Comparison of ENCODE assay signal across 8 cellular contexts in the genomic region with DNA sequence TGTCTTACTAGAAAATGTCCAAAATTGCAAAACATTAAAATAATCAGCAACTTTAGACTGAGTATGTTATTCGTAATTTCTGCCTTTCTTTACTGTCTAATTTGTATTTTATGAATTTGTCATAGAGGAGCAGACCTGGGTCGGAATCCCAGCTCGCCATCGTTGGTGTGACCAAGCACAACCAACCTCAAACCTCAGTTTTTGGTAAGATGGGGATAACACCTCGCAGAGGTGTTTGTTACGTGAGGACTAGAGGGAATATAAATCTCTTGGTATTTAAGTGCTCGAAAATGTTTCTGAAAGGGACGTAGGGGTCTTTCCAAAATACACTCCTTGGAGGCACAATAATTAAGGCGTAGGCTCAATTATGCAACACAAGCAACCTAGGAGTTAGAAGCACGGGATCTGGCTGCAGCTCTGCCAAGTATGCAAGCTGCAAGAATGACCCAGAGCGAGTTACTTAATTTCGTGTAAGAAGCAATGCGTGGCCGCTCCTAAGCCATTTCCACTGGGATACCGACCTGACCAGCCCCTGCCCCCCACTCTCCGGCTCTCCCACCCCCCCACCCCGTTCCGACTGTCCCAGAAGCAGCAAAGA. TPM values are rescaled to one million over a fixed set of nuclear protein-coding genes. Genes with fewer than 3 reads are reported as not detected.
DNase-seq lines count a peak whose midpoint lies in the region; ATAC-seq, FAIRE-seq and TF ChIP-seq lines count a peak whose summit lies in the region.

No MANE protein-coding gene starts in this region.

- intact Hi-C loops in kidney (cut with DNase I), result no loop called here

- CTCF ChIA-PET in RWPE1 (lab: Yijun Ruan, JAX), result interaction anchor here (1.0 kb wide), 1 partner anchor 147 kb away, joined by 5 read pairs; no protein-coding TSS in a partner anchor

- no peaks in the 10 kb centered on the region for H3K9me3 ChIP-seq in kidney (ENCODE audit: control insufficient read depth in 1 of 2, low read length in 2 of 2)

- H3K4me3 ChIP-seq in kidney (ENCODE audit: low read length in 2 of 2), result peak overlapping the region; percentile 98 to 100
- peak overlapping the region; percentile 55 to 83 (median 71) for H3K4me3 ChIP-seq in skin epidermis

- no peak for FAIRE-seq in kidney (lab: Jason Lieb, UNC)

- DNase-seq in EH (ENCODE audit: low read depth) (peak; percentile 80), RWPE1 (ENCODE audit: low spot score) (peak; percentile 71), cerebellum (ENCODE audit: low spot score) (peak; percentile 45), kidney (peak; percentile 87)

- TF ChIP-seq CTCF in RWPE1 (conservative IDR thresholded peaks at IDR 0.05; ENCODE audit: low read depth), result no peak
- TF ChIP-seq CTCF in kidney (IDR thresholded peaks at IDR 0.05; ENCODE audit: borderline replicate concordance, extremely low read depth, insufficient read depth), result no peak

- peaks cover 8 to 18% of the 10 kb centered on the region in 2 donors for H3K36me3 ChIP-seq in kidney (ENCODE audit: control insufficient read depth in 1 of 2, insufficient read depth in 2 of 2, low read length in 2 of 2)

- POLR2A ChIA-PET in RWPE1 (lab: Yijun Ruan, JAX; ENCODE audit: low non-redundant PET), result interaction anchor here (0.6 kb wide), 1 partner anchor 815 kb away, joined by 3 read pairs; no protein-coding TSS in a partner anchor

- peak; percentile 28 for ATAC-seq in GM19455 (IDR thresholded peaks at IDR 0.05; ENCODE audit: unreplicated experiment)
- ATAC-seq in HG03460 (IDR thresholded peaks at IDR 0.05; ENCODE audit: unreplicated experiment), result peak; percentile 18
- no peak for ATAC-seq in activated CD4-positive, CD25-positive, alpha-beta regulatory T cell treated with anti-CD3 and anti-CD28 coated beads, Interleukin-2, amount 50 U/mL, for 24 hours

- peak overlapping the region; percentile 98 for H3K27ac ChIP-seq in RWPE1
- peak overlapping the region; percentile 94 to 96 for H3K27ac ChIP-seq in kidney (ENCODE audit: low read depth in 2 of 2, low read length in 2 of 2)
- H3K27ac ChIP-seq in skin epidermis, result peak overlapping the region; percentile 77 to 97 (median 93)

- peak overlapping the region; percentile 63 to 95 for H3K9ac ChIP-seq in kidney (ENCODE audit: low read length in 2 of 2)

- peaks cover 0 to 5% of the 10 kb centered on the region in 2 donors for H3K4me1 ChIP-seq in kidney (ENCODE audit: control insufficient read depth in 1 of 2, insufficient read depth in 1 of 2, low read depth in 1 of 2, low read length in 2 of 2)

RNA-seq across cellular contexts. Expression of gene ADH5, which starts 0.6 kb away (rescaled TPM):
- total RNA-seq in cerebellum (85.4 TPM), kidney (139 TPM)
- 270 TPM for polyA plus RNA-seq in kidney (ENCODE audit: insufficient read depth, low read depth, low replicate concordance)

RNA-seq across cellular contexts. Expression of gene ADH4, which starts 56.1 kb away (rescaled TPM):
- total RNA-seq in cerebellum (not detected), kidney (5.9 TPM)
- 0.52 TPM for polyA plus RNA-seq in kidney (ENCODE audit: insufficient read depth, low read depth, low replicate concordance)

Comparison
In these comparisons a context has a peak if more than half of its experiments do, and no peak if none do; other contexts are left out.
1. ATAC-seq: peak in GM19455 (single experiment) and HG03460 (single experiment); none in activated CD4-positive, CD25-positive, alpha-beta regulatory T cell treated with anti-CD3 and anti-CD28 coated beads, Interleukin-2, amount 50 U/mL, for 24 hours (0 of 2).
2. Peak in every context shown above with its lines, with median percentiles within 50 percentile points of each other: DNase-seq and H3K27ac ChIP-seq.